In the genomic region with DNA sequence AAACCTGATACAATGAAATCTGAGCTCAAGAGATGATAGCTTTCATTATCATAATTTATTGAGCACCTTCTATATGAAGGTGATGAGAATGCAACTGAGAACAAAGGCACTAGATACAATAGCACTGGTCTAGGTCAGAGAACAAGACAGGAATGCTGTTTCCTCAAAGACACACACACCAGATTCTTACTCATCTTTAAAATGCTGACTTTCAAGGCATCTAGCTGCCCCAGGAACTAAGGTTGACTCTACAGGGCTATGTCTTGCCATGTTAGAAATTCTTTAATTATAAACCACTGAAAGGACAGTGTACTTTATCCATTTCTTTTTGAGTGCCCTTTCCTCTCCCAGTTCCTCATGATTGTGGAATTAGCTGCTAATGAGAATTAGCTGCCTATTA, we compare ENCODE assay signal across 1 cellular context.
TF ChIP-seq lines count a peak whose summit lies in the region.

No MANE protein-coding gene starts in this region.

TF ChIP-seq in GM23338, 12 proteins besides CTCF, POLR2A, EP300 and RAD21 (continued from another document):
- TF ChIP-seq, protein P1, sequence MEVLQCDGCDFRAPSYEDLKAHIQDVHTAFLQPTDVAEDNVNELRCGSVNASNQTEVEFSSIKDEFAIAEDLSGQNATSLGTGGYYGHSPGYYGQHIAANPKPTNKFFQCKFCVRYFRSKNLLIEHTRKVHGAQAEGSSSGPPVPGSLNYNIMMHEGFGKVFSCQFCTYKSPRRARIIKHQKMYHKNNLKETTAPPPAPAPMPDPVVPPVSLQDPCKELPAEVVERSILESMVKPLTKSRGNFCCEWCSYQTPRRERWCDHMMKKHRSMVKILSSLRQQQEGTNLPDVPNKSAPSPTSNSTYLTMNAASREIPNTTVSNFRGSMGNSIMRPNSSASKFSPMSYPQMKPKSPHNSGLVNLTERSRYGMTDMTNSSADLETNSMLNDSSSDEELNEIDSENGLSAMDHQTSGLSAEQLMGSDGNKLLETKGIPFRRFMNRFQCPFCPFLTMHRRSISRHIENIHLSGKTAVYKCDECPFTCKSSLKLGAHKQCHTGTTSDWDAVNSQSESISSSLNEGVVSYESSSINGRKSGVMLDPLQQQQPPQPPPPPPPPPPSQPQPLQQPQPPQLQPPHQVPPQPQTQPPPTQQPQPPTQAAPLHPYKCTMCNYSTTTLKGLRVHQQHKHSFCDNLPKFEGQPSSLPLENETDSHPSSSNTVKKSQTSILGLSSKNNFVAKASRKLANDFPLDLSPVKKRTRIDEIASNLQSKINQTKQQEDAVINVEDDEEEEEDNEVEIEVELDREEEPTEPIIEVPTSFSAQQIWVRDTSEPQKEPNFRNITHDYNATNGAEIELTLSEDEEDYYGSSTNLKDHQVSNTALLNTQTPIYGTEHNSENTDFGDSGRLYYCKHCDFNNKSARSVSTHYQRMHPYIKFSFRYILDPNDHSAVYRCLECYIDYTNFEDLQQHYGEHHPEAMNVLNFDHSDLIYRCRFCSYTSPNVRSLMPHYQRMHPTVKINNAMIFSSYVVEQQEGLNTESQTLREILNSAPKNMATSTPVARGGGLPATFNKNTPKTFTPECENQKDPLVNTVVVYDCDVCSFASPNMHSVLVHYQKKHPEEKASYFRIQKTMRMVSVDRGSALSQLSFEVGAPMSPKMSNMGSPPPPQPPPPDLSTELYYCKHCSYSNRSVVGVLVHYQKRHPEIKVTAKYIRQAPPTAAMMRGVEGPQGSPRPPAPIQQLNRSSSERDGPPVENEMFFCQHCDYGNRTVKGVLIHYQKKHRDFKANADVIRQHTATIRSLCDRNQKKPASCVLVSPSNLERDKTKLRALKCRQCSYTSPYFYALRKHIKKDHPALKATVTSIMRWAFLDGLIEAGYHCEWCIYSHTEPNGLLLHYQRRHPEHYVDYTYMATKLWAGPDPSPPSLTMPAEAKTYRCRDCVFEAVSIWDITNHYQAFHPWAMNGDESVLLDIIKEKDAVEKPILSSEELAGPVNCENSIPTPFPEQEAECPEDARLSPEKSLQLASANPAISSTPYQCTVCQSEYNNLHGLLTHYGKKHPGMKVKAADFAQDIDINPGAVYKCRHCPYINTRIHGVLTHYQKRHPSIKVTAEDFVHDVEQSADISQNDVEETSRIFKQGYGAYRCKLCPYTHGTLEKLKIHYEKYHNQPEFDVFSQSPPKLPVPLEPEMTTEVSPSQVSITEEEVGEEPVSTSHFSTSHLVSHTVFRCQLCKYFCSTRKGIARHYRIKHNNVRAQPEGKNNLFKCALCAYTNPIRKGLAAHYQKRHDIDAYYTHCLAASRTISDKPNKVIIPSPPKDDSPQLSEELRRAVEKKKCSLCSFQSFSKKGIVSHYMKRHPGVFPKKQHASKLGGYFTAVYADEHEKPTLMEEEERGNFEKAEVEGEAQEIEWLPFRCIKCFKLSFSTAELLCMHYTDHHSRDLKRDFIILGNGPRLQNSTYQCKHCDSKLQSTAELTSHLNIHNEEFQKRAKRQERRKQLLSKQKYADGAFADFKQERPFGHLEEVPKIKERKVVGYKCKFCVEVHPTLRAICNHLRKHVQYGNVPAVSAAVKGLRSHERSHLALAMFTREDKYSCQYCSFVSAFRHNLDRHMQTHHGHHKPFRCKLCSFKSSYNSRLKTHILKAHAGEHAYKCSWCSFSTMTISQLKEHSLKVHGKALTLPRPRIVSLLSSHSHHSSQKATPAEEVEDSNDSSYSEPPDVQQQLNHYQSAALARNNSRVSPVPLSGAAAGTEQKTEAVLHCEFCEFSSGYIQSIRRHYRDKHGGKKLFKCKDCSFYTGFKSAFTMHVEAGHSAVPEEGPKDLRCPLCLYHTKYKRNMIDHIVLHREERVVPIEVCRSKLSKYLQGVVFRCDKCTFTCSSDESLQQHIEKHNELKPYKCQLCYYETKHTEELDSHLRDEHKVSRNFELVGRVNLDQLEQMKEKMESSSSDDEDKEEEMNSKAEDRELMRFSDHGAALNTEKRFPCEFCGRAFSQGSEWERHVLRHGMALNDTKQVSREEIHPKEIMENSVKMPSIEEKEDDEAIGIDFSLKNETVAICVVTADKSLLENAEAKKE (CRISPR knock-in tag; IDR thresholded peaks at IDR 0.05), result no peak
